16 cellular contexts compared by ENCODE assay signal in genomic region chr1:51818487-51818886, GRCh38.
"Had no signal": no experiment of that assay in that cellular context is flagged by ENCODE, and none has a peak within 500 bp of the region (broad histone marks: within the 10 kb centered on the region; RNA-seq: fewer than 3 reads in every experiment).

No MANE protein-coding gene starts in this region.

- H3K9me3 ChIP-seq: left lung, prostate gland, right atrium auricular region, spleen had no signal

- ATAC-seq: activated CD4-positive, CD25-positive, alpha-beta regulatory T cell treated with anti-CD3 and anti-CD28 coated beads, Interleukin-2, amount 50 U/mL, for 24 hours; foreskin keratinocyte; left lung; natural killer cell; stimulated activated naive CD8-positive, alpha-beta T cell treated with anti-CD3 and anti-CD28 coated beads, Interleukin-15, Interleukin-2, amounts not matched to agents 100 U/mL and 50 U/mL, for 24 hours had no signal

- H3K27ac ChIP-seq: foreskin keratinocyte, left lung, prostate gland, right atrium auricular region, spleen had no signal

- DNase-seq: activated CD4-positive, alpha-beta memory T cell treated with anti-CD3 and anti-CD28 coated beads, Interleukin-2, amount 10 ng/mL, durations not matched to agents 7 days and 5 days; activated CD4-positive, alpha-beta T cell treated with anti-CD3 and anti-CD28 coated beads, Interleukin-2, amount 10 ng/mL, durations not matched to agents 24 days and 14 days; activated gamma-delta T cell treated with Interleukin-2 at 50 U/mL for 16 hours; anterior cingulate cortex; effector CD8-positive, alpha-beta T cell; foreskin keratinocyte; hippocampal formation; left lung; natural killer cell; spleen; stimulated activated CD4-positive, alpha-beta T cell treated with anti-CD3 and anti-CD28 coated beads, Interleukin-4, amount 100 ng/mL, for 4 hours; stimulated activated naive CD8-positive, alpha-beta T cell treated with anti-CD3 and anti-CD28 coated beads, Interleukin-15, Interleukin-2, amounts not matched to agents 100 U/mL and 50 U/mL, for 24 hours had no signal

- H3K4me3 ChIP-seq: left lung, lung, prostate gland, right atrium auricular region, spleen had no signal

- H3K4me1 ChIP-seq: foreskin keratinocyte, left lung, prostate gland, right atrium auricular region, spleen had no signal

- H3K27me3 ChIP-seq: foreskin keratinocyte, left lung, right atrium auricular region, spleen had no signal
